In genomic region chr18:59420244-59420643, GRCh38 we compare ENCODE assay signal across 17 cellular contexts.
DNase-seq lines count a peak whose midpoint lies in the region; ATAC-seq and TF ChIP-seq lines count a peak whose summit lies in the region.
"Had no signal": no experiment of that assay in that cellular context is flagged by ENCODE, and none has a peak within 500 bp of the region (broad histone marks: within the 10 kb centered on the region; RNA-seq: fewer than 3 reads in every experiment).

No MANE protein-coding gene starts in this region.

- H3K9me3 ChIP-seq in right atrium auricular region (no peaks in the 10 kb centered on the region), PC-9 (ENCODE audit: insufficient read depth, low read depth) (no peaks in the 10 kb centered on the region)
- H3K9me3 ChIP-seq: BLaER1, Caco-2, HAP-1 had no signal

- DNase-seq in Right ventricle myocardium inferior (ENCODE audit: missing footprints) (no peak), right atrium auricular region (ENCODE audit: low spot score) (no peak), amniotic epithelial cell (ENCODE audit: low read depth) (peak; percentile 80), islet precursor cell (peak; percentile 34), PC-9 (no peak), AG08395 (ENCODE audit: low spot score) (no peak)
- no peak for DNase-seq in stimulated activated effector memory CD8-positive, alpha-beta T cell treated with anti-CD3 and anti-CD28 coated beads, Interleukin-12 subunit alpha, Interleukin-12 subunit beta, amount 100 ng/mL, for 72 hours (ENCODE audit: low spot score in 2 of 2)
- DNase-seq: AML-193; Caco-2; CD8-positive, alpha-beta memory T cell; DMS53; HFFc6 had no signal

- H3K4me1 ChIP-seq in right atrium auricular region (no peaks in the 10 kb centered on the region), PC-9 (replicated peaks; ENCODE audit: insufficient read depth) (no peaks in the 10 kb centered on the region)
- H3K4me1 ChIP-seq: BLaER1, HAP-1 had no signal

- CTCF ChIA-PET in PC-9 (lab: Charles Lee), result no interaction called here

- no peaks in the 10 kb centered on the region for H3K9me2 ChIP-seq in PC-9 (ENCODE audit: insufficient read depth)

- TF ChIP-seq CTCF in right atrium auricular region (IDR thresholded peaks at IDR 0.05) (no peak), PC-9 (conservative IDR thresholded peaks at IDR 0.05) (no peak)

- peaks cover 24% of the 10 kb centered on the region for H3K27me3 Mint-ChIP-seq in activated T-helper 17 cell treated with anti-CD3 and anti-CD28 coated beads, Interleukin-2, amount 50 U/mL, for 72 hours

- no peaks in the 10 kb centered on the region for H3K79me2 ChIP-seq in PC-9 (ENCODE audit: low read depth)

- ATAC-seq in Right ventricle myocardium inferior, result peak; percentile 64
- peak; percentile 26 for ATAC-seq in stimulated activated effector memory CD8-positive, alpha-beta T cell treated with anti-CD3 and anti-CD28 coated beads, Interleukin-12 subunit alpha, Interleukin-12 subunit beta, amount 100 ng/mL, for 72 hours
- ATAC-seq in activated T-helper 17 cell treated with anti-CD3 and anti-CD28 coated beads, Interleukin-2, amount 50 U/mL, for 72 hours (replicated peaks), result no peak

- H3K4me3 ChIP-seq in right atrium auricular region (no peak overlapping the region), PC-9 (no peak overlapping the region)
- H3K4me3 ChIP-seq: BLaER1, HAP-1 had no signal

- POLR2A ChIA-PET in PC-9 (lab: Charles Lee; ENCODE audit: unreplicated experiment), result no interaction called here

- H3K36me3 ChIP-seq in right atrium auricular region, result no peaks in the 10 kb centered on the region
- no peaks in the 10 kb centered on the region for H3K36me3 ChIP-seq in PC-9 (ENCODE audit: low read depth)
- H3K36me3 ChIP-seq: BLaER1, HAP-1 had no signal

- no peaks in the 10 kb centered on the region for H3K36me3 Mint-ChIP-seq in stimulated activated effector memory CD8-positive, alpha-beta T cell treated with anti-CD3 and anti-CD28 coated beads, Interleukin-12 subunit alpha, Interleukin-12 subunit beta, amount 100 ng/mL, for 72 hours
- H3K36me3 Mint-ChIP-seq in activated T-helper 17 cell treated with anti-CD3 and anti-CD28 coated beads, Interleukin-2, amount 50 U/mL, for 72 hours (ENCODE audit: low read depth), result no peaks in the 10 kb centered on the region
- H3K36me3 Mint-ChIP-seq: CD8-positive, alpha-beta memory T cell had no signal

- H4K20me1 ChIP-seq in PC-9 (ENCODE audit: insufficient read depth), result no peaks in the 10 kb centered on the region
- H4K20me1 ChIP-seq: BLaER1 had no signal

- no peak overlapping the region for H3K4me3 Mint-ChIP-seq in stimulated activated effector memory CD8-positive, alpha-beta T cell treated with anti-CD3 and anti-CD28 coated beads, Interleukin-12 subunit alpha, Interleukin-12 subunit beta, amount 100 ng/mL, for 72 hours
- no peak overlapping the region for H3K4me3 Mint-ChIP-seq in activated T-helper 17 cell treated with anti-CD3 and anti-CD28 coated beads, Interleukin-2, amount 50 U/mL, for 72 hours
- H3K4me3 Mint-ChIP-seq: CD8-positive, alpha-beta memory T cell; HFFc6 had no signal

- no peaks in the 10 kb centered on the region for H3K4me1 Mint-ChIP-seq in stimulated activated effector memory CD8-positive, alpha-beta T cell treated with anti-CD3 and anti-CD28 coated beads, Interleukin-12 subunit alpha, Interleukin-12 subunit beta, amount 100 ng/mL, for 72 hours
- no peaks in the 10 kb centered on the region for H3K4me1 Mint-ChIP-seq in activated T-helper 17 cell treated with anti-CD3 and anti-CD28 coated beads, Interleukin-2, amount 50 U/mL, for 72 hours
- H3K4me1 Mint-ChIP-seq: CD8-positive, alpha-beta memory T cell had no signal

- no peak overlapping the region for H2AFZ ChIP-seq in PC-9

- H3K4me2 ChIP-seq in PC-9, result no peak overlapping the region
- H3K4me2 ChIP-seq: BLaER1 had no signal

- no peaks in the 10 kb centered on the region for H3F3A ChIP-seq in PC-9 (ENCODE audit: insufficient read depth, low read depth)

- H3K27ac ChIP-seq in right atrium auricular region (no peak overlapping the region), PC-9 (no peak overlapping the region)
- H3K27ac ChIP-seq: 22Rv1, BLaER1, HL-60 had no signal

- no peaks in the 10 kb centered on the region for H3K9me3 Mint-ChIP-seq in stimulated activated effector memory CD8-positive, alpha-beta T cell treated with anti-CD3 and anti-CD28 coated beads, Interleukin-12 subunit alpha, Interleukin-12 subunit beta, amount 100 ng/mL, for 72 hours
- no peaks in the 10 kb centered on the region for H3K9me3 Mint-ChIP-seq in activated T-helper 17 cell treated with anti-CD3 and anti-CD28 coated beads, Interleukin-2, amount 50 U/mL, for 72 hours
- H3K9me3 Mint-ChIP-seq: CD8-positive, alpha-beta memory T cell; HFFc6 had no signal

- BruUV-seq in PC-9 (replicated peaks; lab: Mats Ljungman, UMichigan), result no TSS peak

- intact Hi-C loops in Right ventricle myocardium inferior (cut with DNase I), result no loop called here
- intact Hi-C loops in PC-9 (cut with micrococcal nuclease; ENCODE audit: unreplicated experiment), result no loop called here

- H3K27ac Mint-ChIP-seq in stimulated activated effector memory CD8-positive, alpha-beta T cell treated with anti-CD3 and anti-CD28 coated beads, Interleukin-12 subunit alpha, Interleukin-12 subunit beta, amount 100 ng/mL, for 72 hours, result no peak overlapping the region
- H3K27ac Mint-ChIP-seq in activated T-helper 17 cell treated with anti-CD3 and anti-CD28 coated beads, Interleukin-2, amount 50 U/mL, for 72 hours, result no peak overlapping the region
- H3K27ac Mint-ChIP-seq: CD8-positive, alpha-beta memory T cell; HFFc6 had no signal

- H3K27me3 ChIP-seq in right atrium auricular region (no peaks in the 10 kb centered on the region), PC-9 (ENCODE audit: insufficient read depth, low read depth) (peaks cover 44% of the 10 kb centered on the region)
- H3K27me3 ChIP-seq: BLaER1 had no signal

Comparison
In these comparisons a context has a peak if more than half of its experiments do, and no peak if none do; other contexts are left out.
1. DNase-seq: peak in amniotic epithelial cell (single experiment) and islet precursor cell (single experiment); none in Right ventricle myocardium inferior (single experiment), right atrium auricular region (single experiment), stimulated activated effector memory CD8-positive, alpha-beta T cell treated with anti-CD3 and anti-CD28 coated beads, Interleukin-12 subunit alpha, Interleukin-12 subunit beta, amount 100 ng/mL, for 72 hours (0 of 2), PC-9 (0 of 2) and AG08395 (single experiment).